ENCODE assay signal across 8 cellular contexts in genomic region chr6:408599-409102, GRCh38. TPM values are rescaled to one million over a fixed set of nuclear protein-coding genes. Genes with fewer than 3 reads are reported as not detected.
DNase-seq lines count a peak whose midpoint lies in the region; ATAC-seq and TF ChIP-seq lines count a peak whose summit lies in the region.

No MANE protein-coding gene starts in this region.

- peaks cover 0 to 10% (median 0%) of the 10 kb centered on the region in 9 donors for H3K4me1 ChIP-seq in heart right ventricle

- in situ Hi-C loops in Caki2 (cut with HindIII; ENCODE audit: low pct_unique_long_range_greater_than_20kb, low sequenced_read_pairs): no loop called here

- no peak overlapping the region for H3K27ac Mint-ChIP-seq in HFFc6
- H3K27ac Mint-ChIP-seq in stimulated activated memory B cell treated with anti-CD40 and anti-IgM and Interleukin-4, amounts not matched to agents 10 μg/mL and 1 μg/mL and 100 μg/mL, for 72 hours: peak overlapping the region; percentile 52

- peaks cover 25% of the 10 kb centered on the region for H3K27me3 Mint-ChIP-seq in HFFc6 (ENCODE audit: insufficient read depth)
- H3K27me3 Mint-ChIP-seq in stimulated activated memory B cell treated with anti-CD40 and anti-IgM and Interleukin-4, amounts not matched to agents 10 μg/mL and 1 μg/mL and 100 μg/mL, for 72 hours: no peaks in the 10 kb centered on the region

- no peak overlapping the region for H3K4me3 Mint-ChIP-seq in HFFc6
- H3K4me3 Mint-ChIP-seq in stimulated activated memory B cell treated with anti-CD40 and anti-IgM and Interleukin-4, amounts not matched to agents 10 μg/mL and 1 μg/mL and 100 μg/mL, for 72 hours: no peak overlapping the region

- peaks cover 9% of the 10 kb centered on the region; the same call in 1 of the 2 replicates for H3K36me3 Mint-ChIP-seq in HFFc6 (ENCODE audit: low read depth)
- peaks cover 90% of the 10 kb centered on the region for H3K36me3 Mint-ChIP-seq in stimulated activated memory B cell treated with anti-CD40 and anti-IgM and Interleukin-4, amounts not matched to agents 10 μg/mL and 1 μg/mL and 100 μg/mL, for 72 hours

- ATAC-seq in heart right ventricle (peak; percentile 71 to 100 (median 94)), GM19467 (IDR thresholded peaks at IDR 0.05; ENCODE audit: unreplicated experiment) (no peak), HG02610 (IDR thresholded peaks at IDR 0.05; ENCODE audit: unreplicated experiment) (no peak)
- no peak for ATAC-seq in stimulated activated memory B cell treated with anti-CD40 and anti-IgM and Interleukin-4, amounts not matched to agents 10 μg/mL and 1 μg/mL and 100 μg/mL, for 72 hours

- TF ChIP-seq CTCF in HFFc6 (IDR thresholded peaks at IDR 0.05) (peak; percentile 52), WERI-Rb-1 (IDR thresholded peaks at IDR 0.05; ENCODE audit: low read depth, low read length) (peak; percentile 65), heart right ventricle (IDR thresholded peaks at IDR 0.05) (peak in 8 of 9 donors; percentile 6 to 58 (median 50))

- H3K9me3 Mint-ChIP-seq in HFFc6: peaks cover 21% of the 10 kb centered on the region; the same call in 1 of the 2 replicates
- no peaks in the 10 kb centered on the region for H3K9me3 Mint-ChIP-seq in stimulated activated memory B cell treated with anti-CD40 and anti-IgM and Interleukin-4, amounts not matched to agents 10 μg/mL and 1 μg/mL and 100 μg/mL, for 72 hours

- H3K9me3 ChIP-seq in WERI-Rb-1 (ENCODE audit: severe bottlenecking) (peaks cover 21% of the 10 kb centered on the region), heart right ventricle (peaks cover 0 to 10% (median 0%) of the 10 kb centered on the region in 11 donors)

- no peak overlapping the region for H3K27ac ChIP-seq in WERI-Rb-1
- H3K27ac ChIP-seq in heart right ventricle: peak overlapping the region in 1 of 10 donors; percentile 26

- intact Hi-C loops in heart right ventricle (cut with DNase I): loop anchor here in 2 of 10 donors (2.0 to 10.0 kb wide), 3 partner anchors 194 to 221 kb away; no protein-coding TSS in a partner anchor

- H3K27me3 ChIP-seq in WERI-Rb-1 (ENCODE audit: insufficient read depth, low read depth, severe bottlenecking) (no peaks in the 10 kb centered on the region), heart right ventricle (peaks cover 0 to 24% (median 13%) of the 10 kb centered on the region in 7 donors)

- 32 to 44% methylated on average over 9 of the region's 9 CpGs for WGBS in heart right ventricle, 2 donors

- DNase-seq in Caki2 (ENCODE audit: low read depth): peak; percentile 47
- peak; percentile 10 for DNase-seq in HFFc6
- peak; percentile 57 for DNase-seq in WERI-Rb-1
- peak; percentile 54 to 59 for DNase-seq in heart right ventricle
- no peak for DNase-seq in NCI-H2081 (lab: John Stamatoyannopoulos, UW)

- H3K4me3 ChIP-seq in WERI-Rb-1 (ENCODE audit: low read depth, low read length) (no peak overlapping the region), heart right ventricle (no peak overlapping the region)

- H3K4me1 Mint-ChIP-seq in HFFc6 (ENCODE audit: low read depth): no peaks in the 10 kb centered on the region
- H3K4me1 Mint-ChIP-seq in stimulated activated memory B cell treated with anti-CD40 and anti-IgM and Interleukin-4, amounts not matched to agents 10 μg/mL and 1 μg/mL and 100 μg/mL, for 72 hours: peaks cover 34% of the 10 kb centered on the region

- H3K36me3 ChIP-seq in WERI-Rb-1 (no peaks in the 10 kb centered on the region), heart right ventricle (no peaks in the 10 kb centered on the region)

RNA-seq across cellular contexts. Expression of gene IRF4, which starts 17.1 kb away (rescaled TPM):
- not detected in 2 replicates for total RNA-seq in Caki2 (2014; rRNA removed; shearing (Covaris generic); ENCODE audit: low replicate concordance)
- total RNA-seq in HFFc6 (2021; fragmentation: NEBNext Ultra II Directional; extraction: Animal tissue kit (Norgen Biotek cat#: 25700)): not detected
- total RNA-seq in heart right ventricle: 1 to 10 TPM in 2 of 10 donors, under 1 TPM in 7, not detected in 1; 0.05 to 3.6 (median 0.32) TPM
- polyA plus RNA-seq in heart right ventricle: under 1 TPM; 0.04 to 0.15 TPM

Comparison
In these comparisons a context has a peak if more than half of its experiments do, and no peak if none do; other contexts are left out.
1. DNase-seq: peak in Caki2 (single experiment), HFFc6 (single experiment), WERI-Rb-1 (single experiment) and heart right ventricle (2 of 2); none in NCI-H2081 (0 of 2).
2. ATAC-seq: peak in heart right ventricle (8 of 8); none in stimulated activated memory B cell treated with anti-CD40 and anti-IgM and Interleukin-4, amounts not matched to agents 10 μg/mL and 1 μg/mL and 100 μg/mL, for 72 hours (single experiment), GM19467 (single experiment) and HG02610 (single experiment).
3. Peak in every context shown above with its lines, with median percentiles within 50 percentile points of each other: CTCF ChIP-seq.